In genomic region chr13:98172570-98173405, GRCh38 we compare ENCODE assay signal across 11 cellular contexts. TPM values are rescaled to one million over a fixed set of nuclear protein-coding genes. Genes with fewer than 3 reads are reported as not detected.
DNase-seq lines count a peak whose midpoint lies in the region; ATAC-seq and TF ChIP-seq lines count a peak whose summit lies in the region.
"Had no signal": no experiment of that assay in that cellular context is flagged by ENCODE, and none has a peak within 500 bp of the region (broad histone marks: within the 10 kb centered on the region; RNA-seq: fewer than 3 reads in every experiment).

No MANE protein-coding gene starts in this region.

- ATAC-seq in HG02852 (IDR thresholded peaks at IDR 0.05; ENCODE audit: unreplicated experiment) (no peak), HG03025 (IDR thresholded peaks at IDR 0.05; ENCODE audit: low FRiP score, unreplicated experiment) (no peak)

- peak overlapping the region; percentile 18 for H3K4me3 Mint-ChIP-seq in nephron progenitor cell

- no peak overlapping the region for H3K4me3 ChIP-seq in A673 (ENCODE audit: low read depth, low read length, poor library complexity, severe bottlenecking)
- peak overlapping the region; percentile 70 for H3K4me3 ChIP-seq in SK-N-MC
- peak overlapping the region; percentile 17 for H3K4me3 ChIP-seq in fibroblast of villous mesenchyme (ENCODE audit: low read depth, low read length)

- DNase-seq in A673 (ENCODE audit: low spot score), result peak; percentile 55
- peak; percentile 56 for DNase-seq in SK-N-MC (ENCODE audit: low read depth, low spot score)
- DNase-seq in fibroblast of villous mesenchyme (ENCODE audit: low read depth), result peak; percentile 71
- no peak for DNase-seq in nephron progenitor cell
- DNase-seq in RPMI8226, result no peak
- DNase-seq in HUDEP-2 (lab: John Stamatoyannopoulos, UW; ENCODE audit: unreplicated experiment in 76 of 76), result no peak
- DNase-seq: cortex of kidney had no signal

- H3K27ac Mint-ChIP-seq in nephron progenitor cell, result peak overlapping the region; percentile 98

- peaks cover 58% of the 10 kb centered on the region for H3K36me3 Mint-ChIP-seq in nephron progenitor cell (ENCODE audit: low read depth)

- H3K4me1 Mint-ChIP-seq in nephron progenitor cell, result peaks cover 72% of the 10 kb centered on the region

- H3K9me3 Mint-ChIP-seq in nephron progenitor cell, result peaks cover 19% of the 10 kb centered on the region

- H3K27me3 Mint-ChIP-seq in nephron progenitor cell (ENCODE audit: low read depth, poor library complexity), result no peaks in the 10 kb centered on the region

- TSS peak; percentile 7 for BruUV-seq in A673 (replicated peaks; lab: Mats Ljungman, UMichigan)

- POLR2A ChIA-PET in A673 (lab: Charles Lee; ENCODE audit: low non-redundant PET), result interaction anchor here (0.7 kb wide), 1 partner anchor 41 kb away, joined by 3 read pairs; no protein-coding TSS in a partner anchor

- TF ChIP-seq CTCF in A673 (conservative IDR thresholded peaks at IDR 0.05; ENCODE audit: low read depth, low read length) (no peak), fibroblast of villous mesenchyme (IDR thresholded peaks at IDR 0.05; ENCODE audit: insufficient read depth, low read depth, low read length) (no peak), nephron progenitor cell (IDR thresholded peaks at IDR 0.05) (no peak)

- no peaks in the 10 kb centered on the region for H3K27me3 ChIP-seq in A673 (replicated peaks; ENCODE audit: insufficient read depth, low read depth, low read length, poor library complexity)
- H3K27me3 ChIP-seq: neutrophil had no signal

- no peaks in the 10 kb centered on the region for H3K9me3 ChIP-seq in A673 (ENCODE audit: low read depth, low read length, poor library complexity, severe bottlenecking)
- no peaks in the 10 kb centered on the region for H3K9me3 ChIP-seq in SK-N-MC (ENCODE audit: low read depth, low read length)
- H3K9me3 ChIP-seq: neutrophil had no signal

- CTCF ChIA-PET in A673 (lab: Charles Lee), result interaction anchor here (0.7 kb wide), 1 partner anchor 17 kb away, joined by 3 read pairs; no protein-coding TSS in a partner anchor

- peaks cover 54% of the 10 kb centered on the region for H3K4me1 ChIP-seq in A673 (ENCODE audit: insufficient read depth, low read length, poor library complexity, severe bottlenecking)

- intact Hi-C loops in A673 (cut with micrococcal nuclease; ENCODE audit: unreplicated experiment), result no loop called here

- H3K9ac ChIP-seq in SK-N-MC (ENCODE audit: insufficient read length), result peak overlapping the region; percentile 69

- peak overlapping the region; percentile 33 for H3K27ac ChIP-seq in A673 (ENCODE audit: low read depth, low read length, poor library complexity, severe bottlenecking)
- peak overlapping the region; percentile 94 for H3K27ac ChIP-seq in SK-N-MC
- H3K27ac ChIP-seq: neutrophil had no signal

- H3K36me3 ChIP-seq in A673 (ENCODE audit: insufficient read depth, low read length, poor library complexity, severe bottlenecking) (no peaks in the 10 kb centered on the region), SK-N-MC (ENCODE audit: insufficient read depth, low read length) (peaks cover 5% of the 10 kb centered on the region; the same call in 1 of the 2 replicates)
- H3K36me3 ChIP-seq: neutrophil had no signal

RNA-seq across cellular contexts. Expression of gene RNF113B, which starts 4.3 kb away (rescaled TPM):
- total RNA-seq in A673 (2021), result not detected in 2 replicates
- total RNA-seq in fibroblast of villous mesenchyme, result not detected in 2 replicates
- total RNA-seq: ureter had no signal

RNA-seq across cellular contexts. Expression of gene FARP1, which starts 29.9 kb away (rescaled TPM):
- total RNA-seq in A673 (2021) (177 and 181 TPM in 2 replicates), fibroblast of villous mesenchyme (110 and 125 TPM in 2 replicates)

Comparison
In these comparisons a context has a peak if more than half of its experiments do, and no peak if none do; other contexts are left out.
1. DNase-seq: peak in A673 (single experiment), SK-N-MC (single experiment) and fibroblast of villous mesenchyme (single experiment); none in nephron progenitor cell (single experiment), RPMI8226 (single experiment) and HUDEP-2 (0 of 76).